In the genomic region with DNA sequence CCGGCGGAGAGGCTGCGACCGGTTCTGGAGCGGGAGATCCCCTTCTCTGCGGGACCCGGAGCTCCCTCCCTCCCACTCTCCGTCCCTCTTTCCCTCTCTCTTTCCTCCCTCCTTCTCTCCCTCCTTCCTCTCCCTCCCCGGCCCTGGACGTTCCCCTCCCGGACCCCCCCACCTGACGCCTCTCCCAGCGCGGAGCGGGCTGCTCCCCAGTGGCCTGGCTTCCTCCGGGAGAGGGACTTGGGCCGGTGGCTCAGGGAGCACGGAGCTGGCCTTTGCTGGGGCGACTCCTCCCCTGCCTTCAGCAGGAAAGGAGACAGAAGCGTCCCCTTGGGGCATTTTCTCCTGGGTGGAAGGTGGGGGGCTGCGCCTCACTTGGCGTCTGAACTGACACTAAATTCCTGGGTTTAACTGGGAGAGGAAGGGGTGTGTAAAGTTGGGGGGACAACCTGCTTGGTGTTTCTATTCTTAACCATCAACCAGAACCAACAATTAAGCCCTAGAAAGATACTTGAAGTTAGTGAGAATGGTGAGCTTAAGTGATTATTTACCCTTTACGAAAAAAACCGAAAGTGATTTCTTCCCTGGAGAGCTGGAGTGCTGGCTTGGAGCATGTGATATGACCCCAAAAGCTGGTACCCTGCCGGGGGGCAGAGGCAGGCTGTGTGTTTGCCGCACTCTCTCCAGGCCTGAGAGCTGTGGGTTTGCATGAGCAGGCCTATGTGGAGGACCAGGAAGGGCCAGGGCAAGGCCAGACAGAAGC, we compare ENCODE assay signal across 1 cellular context.
TF ChIP-seq lines count a peak whose summit lies in the region.

No MANE protein-coding gene starts in this region.

TF ChIP-seq in endothelial cell of umbilical vein, 7 proteins besides CTCF, POLR2A, EP300 and RAD21:
- no peak for TF ChIP-seq FOS (IDR thresholded peaks at IDR 0.05; ENCODE audit: borderline replicate concordance, insufficient read depth, low read length)
- no peak for TF ChIP-seq GATA2 (IDR thresholded peaks at IDR 0.05; ENCODE audit: insufficient read depth, insufficient read length, low read depth, low read length)
- TF ChIP-seq, protein P1, sequence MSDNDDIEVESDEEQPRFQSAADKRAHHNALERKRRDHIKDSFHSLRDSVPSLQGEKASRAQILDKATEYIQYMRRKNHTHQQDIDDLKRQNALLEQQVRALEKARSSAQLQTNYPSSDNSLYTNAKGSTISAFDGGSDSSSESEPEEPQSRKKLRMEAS (IDR thresholded peaks at IDR 0.05; ENCODE audit: insufficient read depth, insufficient read length), result no peak
- TF ChIP-seq MYC (IDR thresholded peaks at IDR 0.05; ENCODE audit: low read depth, low read length), result no peak
- no peak for TF ChIP-seq JUN (IDR thresholded peaks at IDR 0.05; ENCODE audit: borderline replicate concordance, insufficient read depth, insufficient read length, low read depth)
- TF ChIP-seq POLR2AphosphoS5 (IDR thresholded peaks at IDR 0.05; ENCODE audit: insufficient read depth, low read depth, low read length), result no peak
- no peak for TF ChIP-seq EZH2 (IDR thresholded peaks at IDR 0.05; ENCODE audit: borderline replicate concordance, low read depth, low read length, severe bottlenecking)
